14 cellular contexts compared by ENCODE assay signal in the genomic region with DNA sequence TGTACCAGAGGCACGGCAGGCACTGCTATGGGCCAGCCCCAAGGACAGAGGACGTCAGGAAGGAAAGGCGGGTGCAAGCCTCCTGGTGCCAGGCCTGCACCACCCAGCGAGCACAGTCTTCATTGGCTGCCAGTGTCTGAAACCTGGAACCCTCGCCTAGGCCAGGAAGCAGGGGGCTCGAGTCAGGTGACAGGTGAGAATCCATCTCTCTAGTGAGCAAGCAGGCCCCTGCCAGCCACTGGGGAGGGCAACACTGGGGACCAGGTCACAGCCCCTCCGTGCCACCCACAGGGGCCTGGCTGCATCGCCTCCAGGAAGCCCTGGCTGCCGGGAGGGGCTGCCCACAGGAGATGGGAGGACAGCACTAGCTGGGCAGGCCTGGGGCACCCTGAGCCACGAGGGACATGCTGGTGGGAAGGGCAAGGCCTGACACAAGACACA. TPM values are rescaled to one million over a fixed set of nuclear protein-coding genes. Genes with fewer than 3 reads are reported as not detected.
A peak's percentile ranks its signal among the peaks of the same experiment; 100 is the strongest.
DNase-seq lines count a peak whose midpoint lies in the region; ATAC-seq, FAIRE-seq and TF ChIP-seq lines count a peak whose summit lies in the region.
"Had no signal": no experiment of that assay in that cellular context is flagged by ENCODE, and none has a peak within 500 bp of the region (broad histone marks: within the 10 kb centered on the region; RNA-seq: fewer than 3 reads in every experiment).

No MANE protein-coding gene starts in this region.

- no peaks in the 10 kb centered on the region for H3K9me3 Mint-ChIP-seq in activated CD4-positive, alpha-beta T cell treated with anti-CD3 and anti-CD28 coated beads for 36 hours (ENCODE audit: low read depth)
- no peaks in the 10 kb centered on the region for H3K9me3 Mint-ChIP-seq in neural crest cell

- no peak overlapping the region for H3K9ac ChIP-seq in K562 (ENCODE audit: insufficient read depth in 1 of 2, low read depth in 2 of 2, low read length in 2 of 2)

- H3K4me1 Mint-ChIP-seq in activated CD4-positive, alpha-beta T cell treated with anti-CD3 and anti-CD28 coated beads for 36 hours: peaks cover 12% of the 10 kb centered on the region
- peaks cover 19% of the 10 kb centered on the region for H3K4me1 Mint-ChIP-seq in neural crest cell

- no TSS peak for BruUV-seq in K562 (replicated peaks; lab: Mats Ljungman, UMichigan)

- no peaks in the 10 kb centered on the region for H3K36me3 Mint-ChIP-seq in activated CD4-positive, alpha-beta T cell treated with anti-CD3 and anti-CD28 coated beads for 36 hours (ENCODE audit: low read depth)
- H3K36me3 Mint-ChIP-seq in neural crest cell (ENCODE audit: low read depth): no peaks in the 10 kb centered on the region

- ATAC-seq in activated CD4-positive, alpha-beta T cell treated with anti-CD3 and anti-CD28 coated beads for 36 hours: no peak
- ATAC-seq in K562: no peak
- ATAC-seq in GM18873 (IDR thresholded peaks at IDR 0.05; ENCODE audit: low FRiP score, unreplicated experiment): no peak

- no peaks in the 10 kb centered on the region; the same call in 1 of the 2 replicates for H4K20me1 ChIP-seq in K562 (replicated peaks; ENCODE audit: control insufficient read depth, insufficient read depth, low read length)

- H3K9me1 ChIP-seq in K562 (ENCODE audit: control insufficient read depth, insufficient read depth, low read length): no peaks in the 10 kb centered on the region

- in situ Hi-C loops in K562 (cut with MboI): no loop called here

- POLR2A ChIA-PET in activated CD4-positive, alpha-beta T cell treated with anti-CD3 and anti-CD28 coated beads for 36 hours (lab: Charles Lee): no interaction called here
- POLR2A ChIA-PET in K562 (lab: Yijun Ruan, JAX): interaction anchor here (0.6 to 2.4 kb wide), 4 partner anchors 9 to 18 kb away, joined by 3 to 10 read pairs (median 8); a partner anchor contains a TSS

- no peaks in the 10 kb centered on the region for H3K27me3 Mint-ChIP-seq in activated CD4-positive, alpha-beta T cell treated with anti-CD3 and anti-CD28 coated beads for 36 hours
- no peaks in the 10 kb centered on the region for H3K27me3 Mint-ChIP-seq in neural crest cell (ENCODE audit: low read depth)

- no peak overlapping the region for H2AFZ ChIP-seq in K562 (ENCODE audit: low read depth, low read length)

- no peak overlapping the region for H3K4me2 ChIP-seq in K562 (ENCODE audit: insufficient read depth, low read length)

- TF ChIP-seq RAD21 in K562 (CRISPR knock-in tag; conservative IDR thresholded peaks at IDR 0.05 in 1 of 2, IDR thresholded peaks at IDR 0.05 in 1 of 2): no peak

- no peak overlapping the region for H3K27ac ChIP-seq in K562 (ENCODE audit: extremely low read depth, low read depth, low read length)
- H3K27ac ChIP-seq: thoracic aorta had no signal

- H3K4me3 Mint-ChIP-seq in activated CD4-positive, alpha-beta T cell treated with anti-CD3 and anti-CD28 coated beads for 36 hours: no peak overlapping the region
- H3K4me3 Mint-ChIP-seq in neural crest cell: peak overlapping the region; percentile 15

- H3K36me3 ChIP-seq in K562 (ENCODE audit: control insufficient read depth, insufficient read depth, low read length): no peaks in the 10 kb centered on the region

- WGBS in K562 (ENCODE audit: insufficient coverage, low coverage, missing lambda C conversion rate): 41% methylated on average over 9 of the region's 10 CpGs

- no peak overlapping the region for H3K27ac Mint-ChIP-seq in activated CD4-positive, alpha-beta T cell treated with anti-CD3 and anti-CD28 coated beads for 36 hours
- H3K27ac Mint-ChIP-seq in neural crest cell (ENCODE audit: unreplicated experiment): no peak overlapping the region

- intact Hi-C loops in activated CD4-positive, alpha-beta T cell treated with anti-CD3 and anti-CD28 coated beads for 36 hours (cut with DNase I, micrococcal nuclease): no loop called here
- intact Hi-C loops in K562 (cut with micrococcal nuclease): loop anchor here (10.0 kb wide), 1 partner anchor 166 kb away; a partner anchor contains a TSS

- no peak for TF ChIP-seq POLR2A in K562 (conservative IDR thresholded peaks at IDR 0.05)

- H3K4me1 ChIP-seq in K562 (replicated peaks in 1 of 2; ENCODE audit: control insufficient read depth in 2 of 2, insufficient read depth in 2 of 2, low read length in 2 of 2): peaks cover 2 to 82% of the 10 kb centered on the region in 2 experiments; a peak in 3 of 5 replicates

- TF ChIP-seq CTCF in GM10266 (IDR thresholded peaks at IDR 0.05; ENCODE audit: control insufficient read depth, insufficient read depth, low read depth, missing control alignments) (no peak), K562 (IDR thresholded peaks at IDR 0.05 in 2 of 3, conservative IDR thresholded peaks at IDR 0.05 in 1 of 3; ENCODE audit: insufficient read depth in 2 of 3, low read depth in 1 of 3, low read length in 3 of 3) (no peak), neural crest cell (conservative IDR thresholded peaks at IDR 0.05) (no peak)

- no peak for FAIRE-seq in K562 (lab: Jason Lieb, UNC)
- FAIRE-seq: A204.1 had no signal

- no peak for TF ChIP-seq EP300 in K562 (IDR thresholded peaks at IDR 0.05; ENCODE audit: low read length)

- H3K79me2 ChIP-seq in K562 (ENCODE audit: control insufficient read depth, insufficient read depth, low read length): no peaks in the 10 kb centered on the region

- no peaks in the 10 kb centered on the region for H3K27me3 ChIP-seq in K562 (ENCODE audit: control insufficient read depth in 2 of 2, insufficient read depth in 2 of 2, low read length in 2 of 2)

- H3K4me3 ChIP-seq in K562: no peak overlapping the region
- H3K4me3 ChIP-seq: thoracic aorta had no signal

- H3K9me3 ChIP-seq in K562 (replicated peaks; ENCODE audit: control insufficient read depth, insufficient read depth, low read depth, low read length): no peaks in the 10 kb centered on the region
- H3K9me3 ChIP-seq: thoracic aorta had no signal

- CTCF ChIA-PET in activated CD4-positive, alpha-beta T cell treated with anti-CD3 and anti-CD28 coated beads for 36 hours (lab: Charles Lee): interaction anchor here (0.6 to 1.1 kb wide), 3 partner anchors 13 to 307 kb away, joined by 3 to 4 read pairs (median 3); a partner anchor contains a TSS
- CTCF ChIA-PET in K562 (lab: Yijun Ruan, JAX; ENCODE audit: low intra/inter-chr PET ratio): no interaction called here

- peak; percentile 3 for DNase-seq in activated CD4-positive, alpha-beta T cell treated with anti-CD3 and anti-CD28 coated beads for 36 hours
- DNase-seq in activated CD4-positive, alpha-beta T cell treated with anti-CD3 and anti-CD28 coated beads, Interleukin-2, amount 50 U/mL, for 48 hours: no peak
- DNase-seq in GM10266 (ENCODE audit: extremely low spot score) (peak; percentile 9), K562 (ENCODE audit: extremely low read depth in 1 of 4, low spot score in 3 of 4) (no peak), neural crest cell (ENCODE audit: low read depth, low spot score) (no peak), NK-92 (lab: John Stamatoyannopoulos, UW; ENCODE audit: unreplicated experiment) (no peak), dedifferentiated amniotic fluid mesenchymal stem cell (ENCODE audit: extremely low spot score) (no peak)
- DNase-seq: GOT3, kidney glomerular epithelial cell, RPMI8226, T-helper 1 cell had no signal

RNA-seq across cellular contexts. Expression of a gene that starts 6.9 kb away (rescaled TPM):
- total RNA-seq in activated CD4-positive, alpha-beta T cell treated with anti-CD3 and anti-CD28 coated beads for 36 hours: 10 to 100 TPM; 14.6 to 18.6 TPM
- total RNA-seq in K562 (2011; cell fraction: chromatin; rRNA removed; ENCODE audit: low replicate concordance): 10.9 and 54.8 TPM in 2 replicates
- 8.7 and 12.0 TPM in 2 replicates for total RNA-seq in K562 (2011; cell fraction: nucleolus; rRNA removed)
- 17.7 and 23.4 TPM in 2 replicates for total RNA-seq in K562 (2011; cell fraction: nucleoplasm; rRNA removed)
- total RNA-seq in K562 (2014; rRNA removed) (14.9 and 15.8 TPM in 2 replicates), K562 (2014; rRNA removed; fragmentation: Illumina TruSeq; extraction: Trizol) (25.7 and 29.2 TPM in 2 replicates), K562 (2015; rRNA removed; fragmentation: Illumina TruSeq; extraction: Trizol) (20.1 and 22.3 TPM in 2 replicates), K562 (2021) (19.8 and 20.0 TPM in 2 replicates), neural crest cell (26.1 and 26.9 TPM in 2 replicates)
- polyA plus RNA-seq in K562 (2011; rRNA removed) (15.3 and 21.5 TPM in 2 replicates), K562 (2014; fragmentation: Illumina TruSeq; extraction: Trizol) (18.7 and 22.3 TPM in 2 replicates), K562 (2014; fragmentation: Nextera tagmentation; extraction: Ambion mirVana) (1 to 10 TPM; 8.9 to 9.6 TPM), K562 (2014; rRNA removed) (22.8 and 25.0 TPM in 2 replicates)
- 6.7 and 9.4 TPM in 2 replicates for polyA plus RNA-seq in K562 (2011; cell fraction: cytosol; rRNA removed)
- polyA plus RNA-seq in K562 (2011; cell fraction: nucleus; rRNA removed): 15.3 and 17.4 TPM in 2 replicates
- polyA plus RNA-seq in K562 (2012): 15.3 and 16.2 TPM in 2 replicates
- 12.1 and 15.7 TPM in 2 replicates for polyA minus RNA-seq in K562 (2011; rRNA and poly(A)+ RNA removed)
- polyA minus RNA-seq in K562 (2011; cell fraction: cytosol; rRNA and poly(A)+ RNA removed): 5.9 and 8.2 TPM in 2 replicates
- 8.5 and 14.3 TPM in 2 replicates for polyA minus RNA-seq in K562 (2011; cell fraction: nucleus; rRNA and poly(A)+ RNA removed)

RNA-seq across cellular contexts. Expression of a gene that starts 6.9 kb away (rescaled TPM):
- 1 to 10 TPM; 2.3 to 3.2 TPM for total RNA-seq in activated CD4-positive, alpha-beta T cell treated with anti-CD3 and anti-CD28 coated beads for 36 hours
- 3.2 and 4.6 TPM in 2 replicates for total RNA-seq in K562 (2011; cell fraction: chromatin; rRNA removed; ENCODE audit: low replicate concordance)
- total RNA-seq in K562 (2011; cell fraction: nucleolus; rRNA removed): 0.33 and 0.39 TPM in 2 replicates
- 0.37 and 1.5 TPM in 2 replicates for total RNA-seq in K562 (2011; cell fraction: nucleoplasm; rRNA removed)
- total RNA-seq in K562 (2014; rRNA removed): 0.09 and 0.16 TPM in 2 replicates
- 0.47 and 0.70 TPM in 2 replicates for total RNA-seq in K562 (2014; rRNA removed; fragmentation: Illumina TruSeq; extraction: Trizol)
- 0.72 and 0.91 TPM in 2 replicates for total RNA-seq in K562 (2015; rRNA removed; fragmentation: Illumina TruSeq; extraction: Trizol)
- total RNA-seq in K562 (2021): 0.45 and 0.58 TPM in 2 replicates
- 0.54 and 0.70 TPM in 2 replicates for polyA plus RNA-seq in K562 (2011; rRNA removed)
- polyA plus RNA-seq in K562 (2011; cell fraction: cytosol; rRNA removed): 0.12 and 0.25 TPM in 2 replicates
- 0.40 and 1.5 TPM in 2 replicates for polyA plus RNA-seq in K562 (2011; cell fraction: nucleus; rRNA removed)
- 0.33 and 1.5 TPM in 2 replicates for polyA plus RNA-seq in K562 (2012)
- polyA plus RNA-seq in K562 (2014; fragmentation: Illumina TruSeq; extraction: Trizol): 0.15 and 0.33 TPM in 2 replicates
- polyA plus RNA-seq in K562 (2014; fragmentation: Nextera tagmentation; extraction: Ambion mirVana): under 1 TPM; 0.08 to 0.25 TPM
- 0.32 and 0.46 TPM in 2 replicates for polyA plus RNA-seq in K562 (2014; rRNA removed)
- polyA minus RNA-seq in K562 (2011; rRNA and poly(A)+ RNA removed): 1.2 and 2.1 TPM in 2 replicates
- 0.73 TPM in 1 of 2 replicates, not detected in the other for polyA minus RNA-seq in K562 (2011; cell fraction: cytosol; rRNA and poly(A)+ RNA removed)
- 0.40 and 0.56 TPM in 2 replicates for polyA minus RNA-seq in K562 (2011; cell fraction: nucleus; rRNA and poly(A)+ RNA removed)
- 4.0 and 5.6 TPM in 2 replicates for total RNA-seq in neural crest cell

RNA-seq across cellular contexts. Expression of a gene that starts 13.1 kb away (rescaled TPM):
- total RNA-seq in activated CD4-positive, alpha-beta T cell treated with anti-CD3 and anti-CD28 coated beads for 36 hours: 1 to 10 TPM; 1.6 to 2.3 TPM
- 28.6 and 67.2 TPM in 2 replicates for total RNA-seq in K562 (2011; cell fraction: chromatin; rRNA removed; ENCODE audit: low replicate concordance)
- 27.8 and 29.2 TPM in 2 replicates for total RNA-seq in K562 (2011; cell fraction: nucleolus; rRNA removed)
- total RNA-seq in K562 (2011; cell fraction: nucleoplasm; rRNA removed): 20.9 and 26.7 TPM in 2 replicates
- 8.8 and 11.2 TPM in 2 replicates for total RNA-seq in K562 (2014; rRNA removed)
- total RNA-seq in K562 (2014; rRNA removed; fragmentation: Illumina TruSeq; extraction: Trizol): 1.3 and 1.7 TPM in 2 replicates
- 5.9 and 6.1 TPM in 2 replicates for total RNA-seq in K562 (2015; rRNA removed; fragmentation: Illumina TruSeq; extraction: Trizol)
- total RNA-seq in K562 (2021): 13.5 and 14.0 TPM in 2 replicates
- polyA plus RNA-seq in K562 (2011; rRNA removed): 9.1 and 14.4 TPM in 2 replicates
- 10.3 and 17.4 TPM in 2 replicates for polyA plus RNA-seq in K562 (2011; cell fraction: cytosol; rRNA removed)
- polyA plus RNA-seq in K562 (2011; cell fraction: nucleus; rRNA removed): 49.5 and 56.9 TPM in 2 replicates
- 9.3 and 17.8 TPM in 2 replicates for polyA plus RNA-seq in K562 (2012)
- polyA plus RNA-seq in K562 (2014; fragmentation: Illumina TruSeq; extraction: Trizol): 4.4 and 7.0 TPM in 2 replicates
- polyA plus RNA-seq in K562 (2014; fragmentation: Nextera tagmentation; extraction: Ambion mirVana): under 1 TPM; 0.06 to 0.29 TPM
- polyA plus RNA-seq in K562 (2014; rRNA removed): 8.9 and 10.2 TPM in 2 replicates
- polyA minus RNA-seq in K562 (2011; rRNA and poly(A)+ RNA removed): 3.4 and 3.6 TPM in 2 replicates
- 4.6 and 8.3 TPM in 2 replicates for polyA minus RNA-seq in K562 (2011; cell fraction: cytosol; rRNA and poly(A)+ RNA removed)
- polyA minus RNA-seq in K562 (2011; cell fraction: nucleus; rRNA and poly(A)+ RNA removed): 13.1 and 22.0 TPM in 2 replicates
- 47.1 and 54.3 TPM in 2 replicates for total RNA-seq in neural crest cell

Comparison
In these comparisons a context has a peak if more than half of its experiments do, and no peak if none do; other contexts are left out.
1. DNase-seq: peak in activated CD4-positive, alpha-beta T cell treated with anti-CD3 and anti-CD28 coated beads for 36 hours (single experiment) and GM10266 (single experiment); none in activated CD4-positive, alpha-beta T cell treated with anti-CD3 and anti-CD28 coated beads, Interleukin-2, amount 50 U/mL, for 48 hours (0 of 2), K562 (0 of 4), neural crest cell (single experiment), NK-92 (single experiment) and dedifferentiated amniotic fluid mesenchymal stem cell (single experiment).